ENCODE assay signal across 24 cellular contexts in the genomic region with DNA sequence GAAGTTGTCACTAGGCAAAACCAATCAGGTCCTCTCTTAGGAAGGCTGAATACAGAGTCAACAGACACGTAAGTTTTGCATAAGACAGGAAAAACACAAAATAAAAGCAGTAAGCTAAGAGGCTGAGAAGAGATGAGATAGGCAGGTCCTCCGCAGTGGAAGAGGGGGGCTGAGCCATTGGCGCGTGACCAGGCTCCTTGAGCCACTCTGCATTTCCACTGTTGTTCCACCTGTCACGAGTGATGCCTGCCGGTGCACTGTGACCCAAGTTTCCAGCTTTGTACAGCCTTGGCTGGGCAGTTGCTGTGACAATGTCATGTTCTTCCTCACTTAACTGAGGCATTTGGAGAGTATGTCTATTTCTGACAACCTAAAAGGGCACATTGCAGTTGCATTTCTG. TPM values are rescaled to one million over a fixed set of nuclear protein-coding genes. Genes with fewer than 3 reads are reported as not detected.
A peak's percentile ranks its signal among the peaks of the same experiment; 100 is the strongest.
DNase-seq lines count a peak whose midpoint lies in the region; ATAC-seq and TF ChIP-seq lines count a peak whose summit lies in the region.
"Had no signal": no experiment of that assay in that cellular context is flagged by ENCODE, and none has a peak within 500 bp of the region (broad histone marks: within the 10 kb centered on the region; RNA-seq: fewer than 3 reads in every experiment).

No MANE protein-coding gene starts in this region.

- no peak overlapping the region for H3K27ac Mint-ChIP-seq in naive thymus-derived CD4-positive, alpha-beta T cell
- no peak overlapping the region for H3K27ac Mint-ChIP-seq in mesothelial cell of epicardium
- H3K27ac Mint-ChIP-seq: activated CD4-positive, alpha-beta memory T cell treated with anti-CD3 and anti-CD28 coated beads for 36 hours; HFFc6 had no signal

- H3K9me2 ChIP-seq in Karpas-422 (replicated peaks; ENCODE audit: insufficient read depth, low read length): no peaks in the 10 kb centered on the region

- H2AFZ ChIP-seq in Karpas-422 (ENCODE audit: low read length): no peak overlapping the region
- H2AFZ ChIP-seq: GM23248 had no signal

- no peak overlapping the region; a peak in 1 of 22 replicates for H3K27ac ChIP-seq in BLaER1 treated with 17β-estradiol and CSF1 and Interleukin-3, amounts not matched to agents 10 nM and 100 nM
- H3K27ac ChIP-seq in Karpas-422 (ENCODE audit: low read length) (peak overlapping the region; percentile 88), neutrophil (peak overlapping the region; percentile 87)
- no peak overlapping the region for H3K27ac ChIP-seq in naive thymus-derived CD4-positive, alpha-beta T cell (ENCODE audit: low read depth, low read length)
- H3K27ac ChIP-seq: GM23248, prostate gland, skin epidermis, upper lobe of right lung had no signal

- no peak overlapping the region for H3K4me3 ChIP-seq in BLaER1 treated with 17β-estradiol and CSF1 and Interleukin-3, amounts not matched to agents 10 nM and 100 nM
- peak overlapping the region; percentile 40; the same call in 1 of the 2 replicates for H3K4me3 ChIP-seq in Karpas-422 (ENCODE audit: low read length)
- no peak overlapping the region for H3K4me3 ChIP-seq in neutrophil (ENCODE audit: low read depth in 1 of 2, low read length in 1 of 2)
- no peak overlapping the region for H3K4me3 ChIP-seq in naive thymus-derived CD4-positive, alpha-beta T cell (ENCODE audit: low read length)
- H3K4me3 ChIP-seq in foreskin fibroblast (ENCODE audit: low read depth in 1 of 2, low read length in 2 of 2): no peak overlapping the region
- H3K4me3 ChIP-seq: GM23248, left lung, prostate gland, skin epidermis, upper lobe of right lung had no signal

- no peak overlapping the region for H3K4me3 Mint-ChIP-seq in naive thymus-derived CD4-positive, alpha-beta T cell
- H3K4me3 Mint-ChIP-seq in mesothelial cell of epicardium: no peak overlapping the region
- H3K4me3 Mint-ChIP-seq: activated CD4-positive, alpha-beta memory T cell treated with anti-CD3 and anti-CD28 coated beads for 36 hours; central memory CD8-positive, alpha-beta T cell; HFFc6 had no signal

- H3K4me2 ChIP-seq in BLaER1 treated with 17β-estradiol and CSF1 and Interleukin-3, amounts not matched to agents 10 nM and 100 nM: peak overlapping the region; percentile 55 to 92 (median 68); a peak in 16 of 22 replicates
- H3K4me2 ChIP-seq in Karpas-422 (ENCODE audit: low read depth, low read length, poor library complexity, severe bottlenecking): peak overlapping the region; percentile 75

- TF ChIP-seq CTCF in neutrophil (IDR thresholded peaks at IDR 0.05) (no peak), mesothelial cell of epicardium (IDR thresholded peaks at IDR 0.05; ENCODE audit: unreplicated experiment) (no peak), foreskin fibroblast (IDR thresholded peaks at IDR 0.05; ENCODE audit: low read depth, low read length) (no peak)

- no peak for DNase-seq in Karpas-422
- peak; percentile 77 for DNase-seq in Right ventricle myocardium superior
- DNase-seq in naive thymus-derived CD4-positive, alpha-beta T cell: no peak
- no peak for DNase-seq in mesothelial cell of epicardium (ENCODE audit: low spot score in 2 of 2, unreplicated experiment in 2 of 2)
- no peak for DNase-seq in foreskin fibroblast
- DNase-seq: activated CD4-positive, alpha-beta memory T cell treated with anti-CD3 and anti-CD28 coated beads for 36 hours; C1 segment of cervical spinal cord; DND-41; GM23248; HFFc6; left lung; MM.1S; NCI-H1417 treated with DMSO at 0.1 percent for 48 hours; NCI-H2107; NCI-H510A treated with DMSO at 0.1 percent for 48 hours; upper lobe of right lung had no signal

- no peaks in the 10 kb centered on the region for H3K27me3 Mint-ChIP-seq in naive thymus-derived CD4-positive, alpha-beta T cell
- H3K27me3 Mint-ChIP-seq in mesothelial cell of epicardium (ENCODE audit: low read depth): no peaks in the 10 kb centered on the region
- H3K27me3 Mint-ChIP-seq: activated CD4-positive, alpha-beta memory T cell treated with anti-CD3 and anti-CD28 coated beads for 36 hours; central memory CD8-positive, alpha-beta T cell had no signal

- CTCF ChIA-PET in naive thymus-derived CD4-positive, alpha-beta T cell (lab: Charles Lee): no interaction called here

- intact Hi-C loops in Right ventricle myocardium superior (cut with DNase I): no loop called here
- intact Hi-C loops in naive thymus-derived CD4-positive, alpha-beta T cell (cut with micrococcal nuclease): no loop called here

- POLR2A ChIA-PET in naive thymus-derived CD4-positive, alpha-beta T cell (lab: Charles Lee): no interaction called here

- H3K36me3 ChIP-seq in BLaER1 treated with 17β-estradiol and CSF1 and Interleukin-3, amounts not matched to agents 10 nM and 100 nM: peaks cover 23 to 82% (median 58%) of the 10 kb centered on the region in 11 experiments
- 0 out of 2 replicates have a peak, but pooled peaks cover 6% of the 10 kb centered on the region for H3K36me3 ChIP-seq in Karpas-422 (ENCODE audit: insufficient read depth, low read length)
- H3K36me3 ChIP-seq in neutrophil: no peaks in the 10 kb centered on the region
- peaks cover 0 to 8% (median 0%) of the 10 kb centered on the region in 3 experiments for H3K36me3 ChIP-seq in naive thymus-derived CD4-positive, alpha-beta T cell (ENCODE audit: control insufficient read depth in 2 of 3, insufficient read depth in 3 of 3, low read length in 3 of 3)
- H3K36me3 ChIP-seq: left lung, prostate gland, upper lobe of right lung had no signal

- peaks cover 0 to 3% (median 0%) of the 10 kb centered on the region in 11 donors for H3K9me3 Mint-ChIP-seq in naive thymus-derived CD4-positive, alpha-beta T cell
- no peaks in the 10 kb centered on the region for H3K9me3 Mint-ChIP-seq in mesothelial cell of epicardium
- H3K9me3 Mint-ChIP-seq: activated CD4-positive, alpha-beta memory T cell treated with anti-CD3 and anti-CD28 coated beads for 36 hours; central memory CD8-positive, alpha-beta T cell; HFFc6 had no signal

- peaks cover 0 to 13% (median 5%) of the 10 kb centered on the region in 11 experiments; a peak in 7 of 22 replicates for H3K9me3 ChIP-seq in BLaER1 treated with 17β-estradiol and CSF1 and Interleukin-3, amounts not matched to agents 10 nM and 100 nM (replicated peaks in 1 of 11)
- no peaks in the 10 kb centered on the region for H3K9me3 ChIP-seq in Karpas-422 (ENCODE audit: low read length)
- H3K9me3 ChIP-seq in neutrophil: no peaks in the 10 kb centered on the region
- H3K9me3 ChIP-seq in naive thymus-derived CD4-positive, alpha-beta T cell (ENCODE audit: control insufficient read depth in 2 of 3, low read length in 3 of 3): no peaks in the 10 kb centered on the region
- H3K9me3 ChIP-seq: left lung, prostate gland, upper lobe of right lung had no signal

- no peak overlapping the region for H3K9ac ChIP-seq in BLaER1 treated with 17β-estradiol and CSF1 and Interleukin-3, amounts not matched to agents 10 nM and 100 nM
- 0 out of 2 replicates have a peak overlapping the region, but pooled peaks have one; percentile 49 for H3K9ac ChIP-seq in Karpas-422 (ENCODE audit: low read length)
- H3K9ac ChIP-seq: GM23248 had no signal

- H3K79me2 ChIP-seq in Karpas-422 (ENCODE audit: low read length): peaks cover 82% of the 10 kb centered on the region

- peaks cover 13 to 36% (median 24%) of the 10 kb centered on the region in 7 donors for H3K4me1 Mint-ChIP-seq in naive thymus-derived CD4-positive, alpha-beta T cell
- H3K4me1 Mint-ChIP-seq in mesothelial cell of epicardium: peaks cover 32% of the 10 kb centered on the region

- peaks cover 0 to 46% (median 21%) of the 10 kb centered on the region in 5 donors for H3K36me3 Mint-ChIP-seq in naive thymus-derived CD4-positive, alpha-beta T cell
- peaks cover 2% of the 10 kb centered on the region for H3K36me3 Mint-ChIP-seq in mesothelial cell of epicardium

- H3K27me3 ChIP-seq in BLaER1 treated with 17β-estradiol and CSF1 and Interleukin-3, amounts not matched to agents 10 nM and 100 nM: no peaks in the 10 kb centered on the region
- H3K27me3 ChIP-seq in Karpas-422 (ENCODE audit: low read length) (no peaks in the 10 kb centered on the region), neutrophil (no peaks in the 10 kb centered on the region)
- no peaks in the 10 kb centered on the region for H3K27me3 ChIP-seq in naive thymus-derived CD4-positive, alpha-beta T cell (ENCODE audit: control insufficient read depth in 2 of 2, insufficient read depth in 2 of 2, low read length in 2 of 2)
- H3K27me3 ChIP-seq: left lung, upper lobe of right lung had no signal

- peaks cover 39 to 72% (median 48%) of the 10 kb centered on the region in 11 experiments; a peak in 21 of 22 replicates for H4K20me1 ChIP-seq in BLaER1 treated with 17β-estradiol and CSF1 and Interleukin-3, amounts not matched to agents 10 nM and 100 nM
- no peaks in the 10 kb centered on the region for H4K20me1 ChIP-seq in Karpas-422 (ENCODE audit: insufficient read depth, low read depth, low read length)

- ATAC-seq in Right ventricle myocardium superior (ENCODE audit: poor library complexity) (peak; percentile 91), GM21515 (IDR thresholded peaks at IDR 0.05; ENCODE audit: unreplicated experiment) (no peak)
- ATAC-seq in naive thymus-derived CD4-positive, alpha-beta T cell: no peak
- ATAC-seq: activated CD4-positive, CD25-positive, alpha-beta regulatory T cell treated with anti-CD3 and anti-CD28 coated beads, Interleukin-2, amount 50 U/mL, for 24 hours; left lung; Panc1; upper lobe of right lung had no signal

- peaks cover 58 to 72% (median 64%) of the 10 kb centered on the region in 10 experiments for H3K4me1 ChIP-seq in BLaER1 treated with 17β-estradiol and CSF1 and Interleukin-3, amounts not matched to agents 10 nM and 100 nM
- H3K4me1 ChIP-seq in Karpas-422 (ENCODE audit: low read length) (peaks cover 69% of the 10 kb centered on the region), neutrophil (ENCODE audit: control insufficient read depth in 1 of 2, insufficient read depth in 1 of 2, low read depth in 1 of 2, low read length in 1 of 2) (peaks cover 53 to 61% of the 10 kb centered on the region in 2 experiments)
- no peaks in the 10 kb centered on the region for H3K4me1 ChIP-seq in naive thymus-derived CD4-positive, alpha-beta T cell (ENCODE audit: control insufficient read depth in 2 of 2, insufficient read depth in 2 of 2, low read length in 2 of 2)
- H3K4me1 ChIP-seq: prostate gland had no signal

RNA-seq across cellular contexts. Expression of gene NUDT3, which starts 58.6 kb away (rescaled TPM):
- total RNA-seq in Karpas-422 (2014; rRNA removed; shearing (Covaris generic); ENCODE audit: low replicate concordance): 33.7 and 41.7 TPM in 2 replicates
- total RNA-seq in Right ventricle myocardium superior (49.6 TPM), mesothelial cell of epicardium (32.7 to 33.3 TPM (median 33.2 TPM) in 3 replicates)
- total RNA-seq in naive thymus-derived CD4-positive, alpha-beta T cell: 10 to 100 TPM; 16.2 to 29.7 (median 25.4) TPM
- polyA plus RNA-seq in naive thymus-derived CD4-positive, alpha-beta T cell: 10 to 100 TPM; 10.4 to 11.5 TPM

Comparison
In these comparisons a context has a peak if more than half of its experiments do, and no peak if none do; other contexts are left out.
1. H3K27ac ChIP-seq: peak in Karpas-422 (single experiment) and neutrophil (single experiment); none in BLaER1 treated with 17β-estradiol and CSF1 and Interleukin-3, amounts not matched to agents 10 nM and 100 nM (0 of 11) and naive thymus-derived CD4-positive, alpha-beta T cell (single experiment).